8 cellular contexts compared by ENCODE assay signal in the genomic region with DNA sequence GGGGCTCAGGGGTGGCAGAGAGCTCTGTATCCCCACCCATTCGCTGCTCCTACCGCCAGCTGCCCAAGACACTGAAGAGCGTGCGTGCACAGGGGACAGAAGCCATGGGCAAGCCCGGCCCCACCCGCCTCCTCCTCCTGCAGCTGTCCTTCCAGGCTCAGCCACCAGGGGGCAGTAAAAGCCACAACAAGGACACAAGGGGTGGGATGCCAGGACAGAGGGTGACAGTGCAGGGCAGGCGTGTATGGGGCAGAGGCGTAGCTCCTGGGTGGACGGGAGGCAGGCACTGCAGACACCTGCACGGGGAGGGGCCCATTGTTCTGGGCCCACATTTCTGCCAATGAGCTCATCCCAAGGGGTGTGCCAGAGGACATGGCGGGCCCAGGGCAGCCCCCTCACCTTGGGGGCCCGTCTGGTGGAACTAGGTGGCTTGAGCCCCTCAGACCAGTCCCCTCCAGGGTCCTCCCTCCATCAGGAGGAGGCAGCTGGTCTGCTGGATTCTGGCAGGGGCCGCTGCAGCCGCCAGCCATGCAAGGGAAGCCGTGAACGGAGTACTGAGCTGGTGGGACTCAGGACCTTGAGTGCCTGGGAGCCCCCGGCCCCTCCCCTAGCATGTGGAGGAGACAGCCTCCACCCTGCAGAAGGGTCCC.
DNase-seq lines count a peak whose midpoint lies in the region; ATAC-seq, FAIRE-seq and TF ChIP-seq lines count a peak whose summit lies in the region.

No MANE protein-coding gene starts in this region.

- no peak for ATAC-seq in HG03139 (IDR thresholded peaks at IDR 0.05; ENCODE audit: unreplicated experiment)

- no peak for FAIRE-seq in frontal cortex (lab: Jason Lieb, UNC)

- intact Hi-C loops in tibial artery (cut with DNase I; ENCODE audit: low total_unique reads): loop anchor here (2.0 to 5.0 kb wide), 2 partner anchors 64 to 80 kb away; no protein-coding TSS in a partner anchor

- no peaks in the 10 kb centered on the region for H3K36me3 Mint-ChIP-seq in osteocyte (ENCODE audit: unreplicated experiment)

- H3K27ac ChIP-seq in HUES6 (ENCODE audit: low read depth, low read length) (peak overlapping the region; percentile 36; the same call in 1 of the 2 replicates), SJCRH30 (no peak overlapping the region), tibial artery (no peak overlapping the region)

- peak overlapping the region; percentile 50 for H3K27ac Mint-ChIP-seq in osteocyte (ENCODE audit: unreplicated experiment)

- no peak overlapping the region for H3K4me3 ChIP-seq in HUES6 (ENCODE audit: low read depth, low read length)
- H3K4me3 ChIP-seq in SJCRH30: no peak overlapping the region
- H3K4me3 ChIP-seq in tibial artery: no peak overlapping the region

- no peak overlapping the region for H3K4me3 Mint-ChIP-seq in osteocyte (ENCODE audit: unreplicated experiment)

- H3K27me3 ChIP-seq in HUES6 (ENCODE audit: control insufficient read depth, insufficient read depth, low read length): no peaks in the 10 kb centered on the region
- H3K27me3 ChIP-seq in SJCRH30: no peaks in the 10 kb centered on the region
- no peaks in the 10 kb centered on the region for H3K27me3 ChIP-seq in tibial artery

- H3K27me3 Mint-ChIP-seq in osteocyte (ENCODE audit: unreplicated experiment): no peaks in the 10 kb centered on the region

- H3K4me1 Mint-ChIP-seq in osteocyte (ENCODE audit: unreplicated experiment): peaks cover 8% of the 10 kb centered on the region

- no peak overlapping the region for H3K9ac ChIP-seq in HUES6 (ENCODE audit: low read length)

- TF ChIP-seq CTCF in osteocyte (IDR thresholded peaks at IDR 0.05) (peak; percentile 93), tibial artery (IDR thresholded peaks at IDR 0.05) (peak; percentile 94 to 99)

- H3K36me3 ChIP-seq in HUES6 (ENCODE audit: control insufficient read depth, insufficient read depth, low read length) (peaks cover 43% of the 10 kb centered on the region), SJCRH30 (no peaks in the 10 kb centered on the region), tibial artery (peaks cover 6 to 87% (median 38%) of the 10 kb centered on the region in 3 donors)

- DNase-seq in DMS79 treated with DMSO at 0.1 percent for 48 hours (lab: John Stamatoyannopoulos, UW) (peak; percentile 46), SJCRH30 (peak; percentile 78 to 83), frontal cortex (ENCODE audit: low spot score in 2 of 2) (peak; percentile 94 to 98), osteocyte (ENCODE audit: extremely low spot score, unreplicated experiment) (peak; percentile 95), tibial artery (peak; percentile 92 to 94)
- DNase-seq in activated effector memory CD4-positive, alpha-beta T cell treated with anti-CD3 and anti-CD28 coated beads, Interleukin-2, amount 50 U/mL, for 16 hours: peak; percentile 93

- H3K9me3 ChIP-seq in HUES6 (ENCODE audit: control insufficient read depth, insufficient read depth, low read depth, low read length) (no peaks in the 10 kb centered on the region), SJCRH30 (replicated peaks) (no peaks in the 10 kb centered on the region), tibial artery (no peaks in the 10 kb centered on the region)

- H3K4me1 ChIP-seq in HUES6 (ENCODE audit: control insufficient read depth, insufficient read depth, low read length): peaks cover 14% of the 10 kb centered on the region
- H3K4me1 ChIP-seq in SJCRH30: no peaks in the 10 kb centered on the region
- peaks cover 4 to 31% (median 14%) of the 10 kb centered on the region in 4 donors for H3K4me1 ChIP-seq in tibial artery

- H3K9me3 Mint-ChIP-seq in osteocyte (ENCODE audit: unreplicated experiment): no peaks in the 10 kb centered on the region

Comparison
In these comparisons a context has a peak if more than half of its experiments do, and no peak if none do; other contexts are left out.
1. DNase-seq: peak in every context shown above with its lines; median percentile 96 in frontal cortex; 95 in osteocyte; 93 in activated effector memory CD4-positive, alpha-beta T cell treated with anti-CD3 and anti-CD28 coated beads, Interleukin-2, amount 50 U/mL, for 16 hours; 93 in tibial artery; 80 in SJCRH30; 46 in DMS79 treated with DMSO at 0.1 percent for 48 hours.